Comparison of ENCODE assay signal across 9 cellular contexts in genomic region chr9:131349881-131350563, GRCh38. TPM values are rescaled to one million over a fixed set of nuclear protein-coding genes. Genes with fewer than 3 reads are reported as not detected.
DNase-seq lines count a peak whose midpoint lies in the region; ATAC-seq, FAIRE-seq and TF ChIP-seq lines count a peak whose summit lies in the region.
"Had no signal": no experiment of that assay in that cellular context is flagged by ENCODE, and none has a peak within 500 bp of the region (broad histone marks: within the 10 kb centered on the region; RNA-seq: fewer than 3 reads in every experiment).

No MANE protein-coding gene starts in this region.

- H3K27me3 Mint-ChIP-seq in T-helper 17 cell: no peaks in the 10 kb centered on the region

- peak overlapping the region; percentile 25 for H3K4me3 Mint-ChIP-seq in T-helper 17 cell

- no peak for FAIRE-seq in urothelium cell line (lab: Jason Lieb, UNC)
- FAIRE-seq: A204.1 had no signal

- H3K36me3 Mint-ChIP-seq in T-helper 17 cell (ENCODE audit: low read depth): no peaks in the 10 kb centered on the region

- H3K27ac ChIP-seq in right atrium auricular region: no peak overlapping the region
- no peak overlapping the region for H3K27ac ChIP-seq in psoas muscle

- 8 to 13% (median 10%) methylated on average over 23 to 27 of the region's 27 CpGs for WGBS in psoas muscle, 3 donors

- H3K27me3 ChIP-seq in right atrium auricular region: no peaks in the 10 kb centered on the region
- H3K27me3 ChIP-seq in psoas muscle (ENCODE audit: insufficient read depth in 3 of 3, low read length in 2 of 3): no peaks in the 10 kb centered on the region

- intact Hi-C loops in psoas muscle (cut with DNase I): loop anchor here (2.0 to 10.0 kb wide), 4 partner anchors 127 to 397 kb away; partner anchors contain the start of gene RAPGEF1 (in 1 of the 2)

- H3K9me3 ChIP-seq in T-helper 17 cell (ENCODE audit: control insufficient read depth, low read length, poor library complexity, severe bottlenecking) (no peaks in the 10 kb centered on the region), right atrium auricular region (no peaks in the 10 kb centered on the region), psoas muscle (no peaks in the 10 kb centered on the region)

- H3K4me1 ChIP-seq in right atrium auricular region (peaks cover 0 to 10% of the 10 kb centered on the region in 2 donors), psoas muscle (peaks cover 17% of the 10 kb centered on the region)

- peak; percentile 69 to 88 for TF ChIP-seq CTCF in right atrium auricular region (IDR thresholded peaks at IDR 0.05)
- peak; percentile 85 for TF ChIP-seq CTCF in psoas muscle (IDR thresholded peaks at IDR 0.05)

- H3K36me3 ChIP-seq in right atrium auricular region: no peaks in the 10 kb centered on the region
- H3K36me3 ChIP-seq in psoas muscle (ENCODE audit: insufficient read depth in 1 of 2, low read depth in 1 of 2): no peaks in the 10 kb centered on the region

- no peak overlapping the region for H3K27ac Mint-ChIP-seq in T-helper 17 cell

- DNase-seq in NCI-H1436 (lab: John Stamatoyannopoulos, UW): peak; percentile 78
- no peak for DNase-seq in NCI-H1436 treated with DMSO at 0.1 percent for 48 hours (lab: John Stamatoyannopoulos, UW)
- DNase-seq in NCI-H2029 (lab: John Stamatoyannopoulos, UW): peak; percentile 65
- peak; percentile 67 to 81 (median 71) for DNase-seq in T-helper 17 cell
- DNase-seq in amniotic stem cell (lab: John Stamatoyannopoulos, UW): peak; percentile 85
- peak; percentile 91 for DNase-seq in right atrium auricular region (ENCODE audit: low spot score)
- DNase-seq in psoas muscle: peak; percentile 89 to 94
- DNase-seq in urothelium cell line (ENCODE audit: low spot score): peak; percentile 86

- H3K4me1 Mint-ChIP-seq in T-helper 17 cell: peaks cover 7% of the 10 kb centered on the region

- H3K4me3 ChIP-seq in right atrium auricular region: peak overlapping the region in 1 of 2 donors; percentile 42
- H3K4me3 ChIP-seq in psoas muscle: peak overlapping the region; percentile 53

- peak; percentile 98 for ATAC-seq in T-helper 17 cell
- peak; percentile 85 to 95 (median 86) for ATAC-seq in psoas muscle

RNA-seq across cellular contexts. Expression of gene PRRC2B, which starts 43.9 kb away (rescaled TPM):
- total RNA-seq in T-helper 17 cell (100 to 1,000 TPM; 193 to 241 TPM), right atrium auricular region (100 to 1,000 TPM in 1 of 2 donors, 10 to 100 TPM in 1; 76.7 to 120 TPM), psoas muscle (100 to 1,000 TPM in 1 of 4 donors, 10 to 100 TPM in 3; 63.6 to 114 (median 78.7) TPM)
- 10 to 100 TPM; 22.7 to 42.1 (median 27.5) TPM for polyA plus RNA-seq in psoas muscle
